9 cellular contexts compared by ENCODE assay signal in the genomic region with DNA sequence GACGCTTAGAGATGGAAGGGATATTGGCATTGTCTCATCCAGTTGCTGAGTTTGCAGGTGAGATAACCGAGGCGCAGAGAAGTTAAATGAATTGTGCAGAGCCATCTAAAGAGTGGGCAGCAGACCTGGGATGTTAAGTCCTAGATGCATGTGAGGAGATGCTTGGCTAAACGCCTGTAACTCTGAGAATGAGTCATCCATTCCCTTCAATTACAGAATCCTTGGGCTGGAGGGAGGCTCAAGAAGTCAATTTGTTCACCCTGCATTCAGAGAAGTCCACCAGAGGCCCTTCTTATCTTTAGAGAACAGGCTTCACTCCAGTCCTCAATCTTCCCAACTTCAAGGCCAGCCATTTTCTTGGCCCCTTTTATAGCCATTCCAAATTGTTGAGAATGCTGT. TPM values are rescaled to one million over a fixed set of nuclear protein-coding genes. Genes with fewer than 3 reads are reported as not detected.
DNase-seq lines count a peak whose midpoint lies in the region; ATAC-seq and TF ChIP-seq lines count a peak whose summit lies in the region.
"Had no signal": no experiment of that assay in that cellular context is flagged by ENCODE, and none has a peak within 500 bp of the region (broad histone marks: within the 10 kb centered on the region; RNA-seq: fewer than 3 reads in every experiment).

No MANE protein-coding gene starts in this region.

- H3K4ac ChIP-seq in trophoblast cell (ENCODE audit: low read depth, low read length), result no peak overlapping the region

- H3K9ac ChIP-seq in trophoblast cell (ENCODE audit: low read length), result no peak overlapping the region

- no peak overlapping the region for H3K27ac ChIP-seq in SJSA1
- H3K27ac ChIP-seq in trophoblast cell (ENCODE audit: low read depth, low read length), result no peak overlapping the region
- H3K27ac ChIP-seq: SK-N-MC had no signal

- H3K4me3 ChIP-seq in SJSA1 (no peak overlapping the region), epithelial cell of esophagus (ENCODE audit: low read length) (no peak overlapping the region), trophoblast cell (ENCODE audit: low read depth, low read length) (no peak overlapping the region)
- H3K4me3 ChIP-seq: SK-N-MC had no signal

- peaks cover 17% of the 10 kb centered on the region for H3K79me1 ChIP-seq in trophoblast cell (ENCODE audit: low read length)

- DNase-seq in EH (ENCODE audit: low read depth) (peak; percentile 94), SJSA1 (ENCODE audit: low read depth in 1 of 2, low spot score in 2 of 2) (peak; percentile 23 to 28), epithelial cell of esophagus (ENCODE audit: low read depth) (peak; percentile 58), trophoblast cell (peak in 1 of 2 donors; percentile 52), NCI-H526 treated with DMSO at 0.1 percent for 48 hours (lab: John Stamatoyannopoulos, UW) (no peak), NCI-H1092 treated with DMSO at 0.1 percent for 48 hours (lab: John Stamatoyannopoulos, UW) (no peak)

- H3K36me3 ChIP-seq in SJSA1 (no peaks in the 10 kb centered on the region), trophoblast cell (ENCODE audit: control insufficient read depth in 1 of 2, insufficient read depth in 2 of 2, low read length in 2 of 2) (no peaks in the 10 kb centered on the region)

- H3K27me3 ChIP-seq in SJSA1 (replicated peaks) (no peaks in the 10 kb centered on the region), trophoblast cell (ENCODE audit: insufficient read depth, low read length) (no peaks in the 10 kb centered on the region)

- no peak overlapping the region for H4K12ac ChIP-seq in trophoblast cell (ENCODE audit: low read depth, low read length)

- H2AK5ac ChIP-seq in trophoblast cell (ENCODE audit: low read length), result no peak overlapping the region

- no peak overlapping the region for H4K91ac ChIP-seq in trophoblast cell (ENCODE audit: low read depth, low read length)

- H3K4me1 ChIP-seq in SJSA1 (replicated peaks), result peaks cover 27% of the 10 kb centered on the region
- peaks cover 30 to 32% of the 10 kb centered on the region in 2 experiments for H3K4me1 ChIP-seq in trophoblast cell (ENCODE audit: control insufficient read depth in 1 of 2, insufficient read depth in 2 of 2, low read length in 2 of 2)

- no peak overlapping the region for H4K8ac ChIP-seq in trophoblast cell (ENCODE audit: low read depth, low read length)

- no peak for ATAC-seq in GM18858 (IDR thresholded peaks at IDR 0.05; ENCODE audit: unreplicated experiment)
- no peak for ATAC-seq in GM21447 (IDR thresholded peaks at IDR 0.05; ENCODE audit: unreplicated experiment)

- no peak overlapping the region for H2BK5ac ChIP-seq in trophoblast cell (ENCODE audit: low read depth, low read length, poor library complexity)

- no peak overlapping the region for H2BK120ac ChIP-seq in trophoblast cell (ENCODE audit: insufficient read depth, low read length, poor library complexity)

- no peak overlapping the region for H3K18ac ChIP-seq in trophoblast cell (ENCODE audit: low read length)

- no CpG with 5 or more reads among the region's 4 CpGs for WGBS in trophoblast cell (ENCODE audit: extremely low coverage, insufficient coverage, insufficient read length)

- no peak for TF ChIP-seq CTCF in epithelial cell of esophagus (IDR thresholded peaks at IDR 0.05; ENCODE audit: insufficient read depth, low read depth, low read length, missing control alignments)

- H3K9me3 ChIP-seq in SJSA1 (replicated peaks) (no peaks in the 10 kb centered on the region), trophoblast cell (ENCODE audit: insufficient read depth, low read depth, low read length) (no peaks in the 10 kb centered on the region)

- no peak overlapping the region for H2BK12ac ChIP-seq in trophoblast cell (ENCODE audit: low read length)

- H3K79me2 ChIP-seq in trophoblast cell (ENCODE audit: control insufficient read depth, insufficient read depth, low read length, poor library complexity), result no peaks in the 10 kb centered on the region

- no peak overlapping the region for H2AFZ ChIP-seq in trophoblast cell (ENCODE audit: insufficient read depth, low read length, poor library complexity)

- peak overlapping the region; percentile 97 for H3K4me2 ChIP-seq in trophoblast cell (ENCODE audit: low read length)

- no peak overlapping the region for H3K14ac ChIP-seq in trophoblast cell (ENCODE audit: low read length)

- no peak overlapping the region for H3K23ac ChIP-seq in trophoblast cell (ENCODE audit: low read length)

RNA-seq across cellular contexts. Expression of gene EHD3, which starts 1.6 kb away (rescaled TPM):
- total RNA-seq in SJSA1 (2014; rRNA removed; shearing (Covaris generic)), result 3.0 and 8.1 TPM in 2 replicates
- 26.5 and 29.5 TPM in 2 replicates for polyA plus RNA-seq in trophoblast cell (2013)

RNA-seq across cellular contexts. Expression of gene CAPN14, which starts 18.2 kb away (rescaled TPM):
- total RNA-seq in SJSA1 (2014; rRNA removed; shearing (Covaris generic)), result 0.41 TPM in 1 of 2 replicates, not detected in the other
- polyA plus RNA-seq in trophoblast cell (2013), result 0.64 and 0.81 TPM in 2 replicates

Comparison
In these comparisons a context has a peak if more than half of its experiments do, and no peak if none do; other contexts are left out.
1. DNase-seq: peak in EH (single experiment), SJSA1 (2 of 2) and epithelial cell of esophagus (single experiment); none in NCI-H526 treated with DMSO at 0.1 percent for 48 hours (single experiment) and NCI-H1092 treated with DMSO at 0.1 percent for 48 hours (single experiment).